ENCODE assay signal across 11 cellular contexts in genomic region chr1:241637604-241638003, GRCh38. TPM values are rescaled to one million over a fixed set of nuclear protein-coding genes. Genes with fewer than 3 reads are reported as not detected.
DNase-seq lines count a peak whose midpoint lies in the region; ATAC-seq, FAIRE-seq and TF ChIP-seq lines count a peak whose summit lies in the region.
"Had no signal": no experiment of that assay in that cellular context is flagged by ENCODE, and none has a peak within 500 bp of the region (broad histone marks: within the 10 kb centered on the region; RNA-seq: fewer than 3 reads in every experiment).

No MANE protein-coding gene starts in this region.

- ATAC-seq in GM12878 (no peak), Right ventricle myocardium inferior (no peak), upper lobe of left lung (ENCODE audit: low FRiP score in 2 of 2) (no peak)

- no peak overlapping the region for H2AFZ ChIP-seq in GM12878 (ENCODE audit: control insufficient read depth, low read depth, low read length)

- BruUV-seq in GM12878 (replicated peaks; lab: Mats Ljungman, UMichigan), result no TSS peak

- intact Hi-C loops in GM12878 (cut with micrococcal nuclease; ENCODE audit: unreplicated experiment), result loop anchor here (5.0 kb wide), 1 partner anchor 210 kb away; the partner anchor contains the start of gene EXO1
- intact Hi-C loops in Right ventricle myocardium inferior (cut with DNase I), result no loop called here
- intact Hi-C loops in esophagus muscularis mucosa (cut with DNase I), result no loop called here

- H3K36me3 ChIP-seq in ES-I3 (ENCODE audit: insufficient read depth, low read length) (peaks cover 5% of the 10 kb centered on the region), GM12878 (ENCODE audit: control insufficient read depth in 2 of 2, insufficient read depth in 2 of 2, low read length in 1 of 2) (no peaks in the 10 kb centered on the region; a peak in 1 of 4 replicates), upper lobe of left lung (peaks cover 0 to 10% (median under 1%) of the 10 kb centered on the region in 4 donors), esophagus muscularis mucosa (peaks cover 0 to 9% (median 0%) of the 10 kb centered on the region in 4 donors)

- H3K27me3 Mint-ChIP-seq in nephron (ENCODE audit: low read depth), result no peaks in the 10 kb centered on the region

- H3K4me1 Mint-ChIP-seq in nephron, result peaks cover 33% of the 10 kb centered on the region

- peak overlapping the region; percentile 25; the same call in 1 of the 2 replicates for H3K9ac ChIP-seq in ES-I3 (ENCODE audit: low read depth, low read length)
- 0 out of 2 replicates have a peak overlapping the region, but pooled peaks have one; percentile 13 for H3K9ac ChIP-seq in GM12878 (ENCODE audit: control insufficient read depth, insufficient read depth, low read length)

- H3K4me1 ChIP-seq in ES-I3 (ENCODE audit: insufficient read depth, low read length) (peaks cover 15% of the 10 kb centered on the region), GM12878 (ENCODE audit: control insufficient read depth, insufficient read depth, low read length) (peaks cover 10% of the 10 kb centered on the region), upper lobe of left lung (peaks cover 12 to 25% (median 20%) of the 10 kb centered on the region in 4 donors), esophagus muscularis mucosa (peaks cover 3 to 37% (median 31%) of the 10 kb centered on the region in 4 donors)

- TF ChIP-seq RAD21 in GM12878 (IDR thresholded peaks at IDR 0.05; ENCODE audit: insufficient read depth, low read depth, low read length), result no peak

- CTCF ChIA-PET in GM12878 (lab: Yijun Ruan, JAX), result interaction anchor here (1.7 kb wide), 1 partner anchor 10 kb away, joined by 4 read pairs; no protein-coding TSS in a partner anchor

- POLR2A ChIA-PET in GM12878 (lab: Charles Lee), result no interaction called here

- DNase-seq in MV-4-11 (lab: John Stamatoyannopoulos, UW) (peak; percentile 74), GM12878 (ENCODE audit: low read depth, low spot score) (no peak), Right ventricle myocardium inferior (ENCODE audit: missing footprints) (no peak), upper lobe of left lung (no peak), esophagus muscularis mucosa (ENCODE audit: extremely low spot score) (no peak)
- DNase-seq in activated CD4-positive, alpha-beta T cell treated with anti-CD3 and anti-CD28 coated beads for 1 hour, result no peak
- DNase-seq: NCI-H1105 treated with DMSO at 0.1 percent for 48 hours had no signal

- peak overlapping the region; percentile 87 for H3K4me2 ChIP-seq in GM12878 (ENCODE audit: control insufficient read depth, insufficient read depth)

- peaks cover 7% of the 10 kb centered on the region for H3K9me3 Mint-ChIP-seq in nephron

- H3K36me3 Mint-ChIP-seq in nephron (ENCODE audit: low read depth), result peaks cover 33% of the 10 kb centered on the region

- H3K4me3 ChIP-seq in GM12878, result peak overlapping the region; percentile 94
- H3K4me3 ChIP-seq in upper lobe of left lung, result peak overlapping the region in 1 of 4 donors; percentile 17
- no peak overlapping the region for H3K4me3 ChIP-seq in esophagus muscularis mucosa
- H3K4me3 ChIP-seq: lung had no signal

- peak overlapping the region; percentile 87 to 89 (median 88) for H3K4me3 Mint-ChIP-seq in nephron

- RAD21 ChIA-PET in GM12878 (lab: Charles Lee; ENCODE audit: unreplicated experiment), result no interaction called here

- no peak for TF ChIP-seq EP300 in GM12878 (IDR thresholded peaks at IDR 0.05; ENCODE audit: borderline replicate concordance in 1 of 2, control insufficient read depth in 1 of 2, low read depth in 2 of 2, low read length in 2 of 2)
- no peak for TF ChIP-seq EP300 in upper lobe of left lung (IDR thresholded peaks at IDR 0.05)
- no peak for TF ChIP-seq EP300 in esophagus muscularis mucosa (IDR thresholded peaks at IDR 0.05)

- H4K20me1 ChIP-seq in GM12878 (ENCODE audit: control insufficient read depth, insufficient read depth), result no peaks in the 10 kb centered on the region

- H3K27me3 ChIP-seq in GM12878 (replicated peaks in 1 of 2; ENCODE audit: control insufficient read depth in 2 of 2, insufficient read depth in 2 of 2, low read length in 1 of 2), result no peaks in the 10 kb centered on the region
- H3K27me3 ChIP-seq in upper lobe of left lung, result no peaks in the 10 kb centered on the region
- H3K27me3 ChIP-seq in esophagus muscularis mucosa, result no peaks in the 10 kb centered on the region

- H3K9me3 ChIP-seq in ES-I3 (ENCODE audit: control insufficient read depth, insufficient read depth, low read length), result peaks cover 4% of the 10 kb centered on the region; the same call in 1 of the 2 replicates
- H3K9me3 ChIP-seq in GM12878 (replicated peaks; ENCODE audit: control insufficient read depth, insufficient read depth, low read length), result no peaks in the 10 kb centered on the region; the same call in 2 of the 3 replicates
- no peaks in the 10 kb centered on the region for H3K9me3 ChIP-seq in upper lobe of left lung
- no peaks in the 10 kb centered on the region for H3K9me3 ChIP-seq in esophagus muscularis mucosa

- FAIRE-seq in GM12878 (lab: Jason Lieb, UNC), result no peak
- FAIRE-seq: TTC549 had no signal

- TF ChIP-seq POLR2A in GM12878 (IDR thresholded peaks at IDR 0.05; ENCODE audit: low read depth, low read length) (no peak), upper lobe of left lung (IDR thresholded peaks at IDR 0.05) (no peak), esophagus muscularis mucosa (IDR thresholded peaks at IDR 0.05; ENCODE audit: low read depth) (no peak)

- peaks cover 39% of the 10 kb centered on the region for H3K79me2 ChIP-seq in GM12878 (ENCODE audit: control insufficient read depth, insufficient read depth, low read length)

- SMC1A ChIA-PET in GM12878 (lab: Charles Lee; ENCODE audit: uncharacterized antibody, unreplicated experiment), result interaction anchor here (1.0 to 2.4 kb wide), 2 partner anchors 11 to 27 kb away, joined by 3 to 7 read pairs; no protein-coding TSS in a partner anchor

- TF ChIP-seq CTCF in GM12878 (IDR thresholded peaks at IDR 0.05 in 2 of 3, conservative IDR thresholded peaks at IDR 0.05 in 1 of 3; ENCODE audit: control insufficient read depth in 2 of 3, extremely low read depth in 1 of 3, insufficient read depth in 1 of 3, low read depth in 3 of 3, low read length in 3 of 3), result no peak
- TF ChIP-seq CTCF in nephron (IDR thresholded peaks at IDR 0.05; ENCODE audit: unreplicated experiment in 3 of 3), result no peak
- TF ChIP-seq CTCF in upper lobe of left lung (IDR thresholded peaks at IDR 0.05), result no peak
- TF ChIP-seq CTCF in esophagus muscularis mucosa (IDR thresholded peaks at IDR 0.05), result no peak

- in situ Hi-C loops in GM12878 (cut with MboI), result no loop called here

- WGBS in GM12878 (ENCODE audit: insufficient coverage, insufficient replicate concordance, low lambda C conversion rate, missing lambda C conversion rate), result 98% methylated on average over 4 of the region's 4 CpGs
- 84 to 85% methylated on average over 4 of the region's 4 CpGs for WGBS in upper lobe of left lung, 2 donors
- WGBS in esophagus muscularis mucosa, result 88% methylated on average over 4 of the region's 4 CpGs

- H3K27ac Mint-ChIP-seq in nephron, result peak overlapping the region in 2 of 3 experiments; percentile 12 to 50

- no peak overlapping the region for H3K27ac ChIP-seq in GM12878 (ENCODE audit: control insufficient read depth, insufficient read depth)
- H3K27ac ChIP-seq in upper lobe of left lung, result no peak overlapping the region
- no peak overlapping the region for H3K27ac ChIP-seq in esophagus muscularis mucosa (replicated peaks in 1 of 4)

RNA-seq across cellular contexts. Expression of gene CHML, which starts 2.6 kb away (rescaled TPM):
- 15.8 and 16.2 TPM in 2 replicates for total RNA-seq in GM12878 (2013; cell fraction: nucleolus; rRNA removed)
- total RNA-seq in GM12878 (2014; rRNA removed) (9.6 TPM in 2 replicates), GM12878 (2014; rRNA removed; fragmentation: Illumina TruSeq; extraction: Trizol) (13.5 and 13.8 TPM in 2 replicates), GM12878 (2021) (12.4 and 15.5 TPM in 2 replicates), Right ventricle myocardium inferior (6.6 TPM), upper lobe of left lung (10 to 100 TPM in 3 of 6 donors, 1 to 10 TPM in 3; 5.2 to 15.5 (median 11.8) TPM), esophagus muscularis mucosa (1 to 10 TPM; 4.6 to 8.2 (median 5.0) TPM)
- 2.4 TPM for polyA plus RNA-seq in GM12878 (2011; ENCODE audit: low read depth)
- polyA plus RNA-seq in GM12878 (2011; rRNA removed) (2.8 and 4.0 TPM in 2 replicates), GM12878 (2014; fragmentation: Illumina TruSeq; extraction: Trizol) (9.8 and 11.6 TPM in 2 replicates), GM12878 (2014; fragmentation: Nextera tagmentation; extraction: Ambion mirVana) (1 to 10 TPM; 2.0 to 2.4 TPM), GM12878 (2014; rRNA removed) (5.3 and 5.4 TPM in 2 replicates), GM12878 (2016; fragmentation: Nextera tagmentation; extraction: Ambion mirVana) (1 to 10 TPM; 2.8 to 6.6 TPM)
- polyA plus RNA-seq in GM12878 (2011; cell fraction: cytosol; rRNA removed), result 1.1 and 1.2 TPM in 2 replicates
- polyA plus RNA-seq in GM12878 (2011; cell fraction: nucleus; rRNA removed), result 2.7 and 3.0 TPM in 2 replicates
- 4.5 and 5.0 TPM in 2 replicates for polyA plus RNA-seq in GM12878 (2012)
- polyA minus RNA-seq in GM12878 (2011; rRNA and poly(A)+ RNA removed), result 4.1 and 10.2 TPM in 2 replicates
- polyA minus RNA-seq in GM12878 (2011; cell fraction: cytosol; rRNA and poly(A)+ RNA removed), result 1.2 and 2.1 TPM in 2 replicates
- polyA minus RNA-seq in GM12878 (2011; cell fraction: nucleus; rRNA and poly(A)+ RNA removed), result 2.2 and 2.7 TPM in 2 replicates

RNA-seq across cellular contexts. Expression of gene OPN3, which starts 2.6 kb away (rescaled TPM):
- 0.50 and 0.95 TPM in 2 replicates for total RNA-seq in GM12878 (2013; cell fraction: nucleolus; rRNA removed)
- total RNA-seq in GM12878 (2014; rRNA removed), result 9.6 and 12.0 TPM in 2 replicates
- 8.8 and 9.3 TPM in 2 replicates for total RNA-seq in GM12878 (2014; rRNA removed; fragmentation: Illumina TruSeq; extraction: Trizol)
- total RNA-seq in GM12878 (2021), result 7.6 and 8.3 TPM in 2 replicates
- 5.8 TPM for polyA plus RNA-seq in GM12878 (2011; ENCODE audit: low read depth)
- polyA plus RNA-seq in GM12878 (2011; rRNA removed), result 0.26 and 0.78 TPM in 2 replicates
- polyA plus RNA-seq in GM12878 (2011; cell fraction: cytosol; rRNA removed), result 0.10 and 0.13 TPM in 2 replicates
- 0.12 and 0.20 TPM in 2 replicates for polyA plus RNA-seq in GM12878 (2011; cell fraction: nucleus; rRNA removed)
- 5.5 and 10.1 TPM in 2 replicates for polyA plus RNA-seq in GM12878 (2012)
- 9.3 and 15.1 TPM in 2 replicates for polyA plus RNA-seq in GM12878 (2014; fragmentation: Illumina TruSeq; extraction: Trizol)
- 1 to 10 TPM; 1.3 to 3.9 TPM for polyA plus RNA-seq in GM12878 (2014; fragmentation: Nextera tagmentation; extraction: Ambion mirVana)
- 7.2 and 7.4 TPM in 2 replicates for polyA plus RNA-seq in GM12878 (2014; rRNA removed)
- 10 to 100 TPM in 1 of 2 experiments, 1 to 10 TPM in 1; 5.2 to 12.2 TPM for polyA plus RNA-seq in GM12878 (2016; fragmentation: Nextera tagmentation; extraction: Ambion mirVana)
- polyA minus RNA-seq in GM12878 (2011; rRNA and poly(A)+ RNA removed), result not detected in 2 replicates
- polyA minus RNA-seq in GM12878 (2011; cell fraction: cytosol; rRNA and poly(A)+ RNA removed), result 0.73 and 0.94 TPM in 2 replicates
- polyA minus RNA-seq in GM12878 (2011; cell fraction: nucleus; rRNA and poly(A)+ RNA removed), result 0.48 TPM in 1 of 2 replicates, not detected in the other
- 7.0 TPM for total RNA-seq in Right ventricle myocardium inferior
- 10 to 100 TPM; 11.5 to 63.4 (median 30.2) TPM for total RNA-seq in upper lobe of left lung
- 10 to 100 TPM in 2 of 4 donors, 1 to 10 TPM in 2; 5.3 to 12.4 (median 8.0) TPM for total RNA-seq in esophagus muscularis mucosa

RNA-seq across cellular contexts. Expression of gene WDR64, which starts 14.5 kb away (rescaled TPM):
- not detected in 2 replicates for total RNA-seq in GM12878 (2013; cell fraction: nucleolus; rRNA removed)
- not detected in 2 replicates for total RNA-seq in GM12878 (2014; rRNA removed)
- not detected in 2 replicates for total RNA-seq in GM12878 (2014; rRNA removed; fragmentation: Illumina TruSeq; extraction: Trizol)
- total RNA-seq in GM12878 (2021), result not detected in 2 replicates
- not detected for polyA plus RNA-seq in GM12878 (2011; ENCODE audit: low read depth)
- polyA plus RNA-seq in GM12878 (2011; rRNA removed), result not detected in 2 replicates
- polyA plus RNA-seq in GM12878 (2011; cell fraction: cytosol; rRNA removed), result not detected in 2 replicates
- polyA plus RNA-seq in GM12878 (2011; cell fraction: nucleus; rRNA removed), result not detected in 2 replicates
- 0.03 TPM in 1 of 2 replicates, not detected in the other for polyA plus RNA-seq in GM12878 (2012)
- 0.01 TPM in 1 of 2 replicates, not detected in the other for polyA plus RNA-seq in GM12878 (2014; fragmentation: Illumina TruSeq; extraction: Trizol)
- not detected for polyA plus RNA-seq in GM12878 (2014; fragmentation: Nextera tagmentation; extraction: Ambion mirVana)
- not detected in 2 replicates for polyA plus RNA-seq in GM12878 (2014; rRNA removed)
- not detected for polyA plus RNA-seq in GM12878 (2016; fragmentation: Nextera tagmentation; extraction: Ambion mirVana)
- polyA minus RNA-seq in GM12878 (2011; rRNA and poly(A)+ RNA removed), result not detected in 2 replicates
- not detected in 2 replicates for polyA minus RNA-seq in GM12878 (2011; cell fraction: cytosol; rRNA and poly(A)+ RNA removed)
- not detected in 2 replicates for polyA minus RNA-seq in GM12878 (2011; cell fraction: nucleus; rRNA and poly(A)+ RNA removed)
- total RNA-seq in Right ventricle myocardium inferior, result not detected
- total RNA-seq in upper lobe of left lung, result under 1 TPM in 1 of 6 donors, not detected in 5; 0.20 TPM
- total RNA-seq in esophagus muscularis mucosa, result not detected
- total RNA-seq: lung had no signal
- polyA plus RNA-seq: lung had no signal
